1 cellular context compared by ENCODE assay signal in genomic region chr11:125345706-125346561, GRCh38.
TF ChIP-seq lines count a peak whose summit lies in the region.

No MANE protein-coding gene starts in this region.

TF ChIP-seq in WTC11, 78 proteins besides CTCF, POLR2A, EP300 and RAD21 (continued from another document):
- no peak for TF ChIP-seq ZNF425 (CRISPR knock-in tag; conservative IDR thresholded peaks at IDR 0.05)
- TF ChIP-seq AFF4 (CRISPR knock-in tag; IDR thresholded peaks at IDR 0.05; ENCODE audit: borderline replicate concordance), result no peak
